In the genomic region with DNA sequence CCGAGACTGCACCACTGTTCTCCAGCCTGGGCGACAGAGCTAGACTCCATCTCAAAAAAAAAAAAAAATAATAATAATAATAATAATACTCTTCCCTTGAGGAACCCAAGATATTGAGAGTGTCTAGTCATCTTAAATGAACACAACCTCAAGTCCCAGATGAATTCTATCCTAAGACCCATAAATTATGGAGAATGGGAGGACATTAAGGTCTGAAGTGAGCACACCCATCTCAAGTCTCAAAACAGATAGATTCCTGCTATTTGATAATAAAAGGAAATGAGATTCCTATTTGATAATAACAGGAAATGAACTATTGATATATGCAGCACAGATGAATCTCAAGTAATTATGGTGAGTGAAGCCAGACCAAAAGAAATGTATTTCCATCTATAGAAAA, we compare ENCODE assay signal across 11 cellular contexts. TPM values are rescaled to one million over a fixed set of nuclear protein-coding genes. Genes with fewer than 3 reads are reported as not detected.
DNase-seq lines count a peak whose midpoint lies in the region; ATAC-seq, FAIRE-seq and TF ChIP-seq lines count a peak whose summit lies in the region.
"Had no signal": no experiment of that assay in that cellular context is flagged by ENCODE, and none has a peak within 500 bp of the region (broad histone marks: within the 10 kb centered on the region; RNA-seq: fewer than 3 reads in every experiment).

No MANE protein-coding gene starts in this region.

- H3K27ac ChIP-seq in keratinocyte (ENCODE audit: control insufficient read depth, insufficient read depth, low read length) = peak overlapping the region; percentile 74
- H3K27ac ChIP-seq in suprapubic skin = peak overlapping the region; percentile 34

- no peak overlapping the region for H2AFZ ChIP-seq in keratinocyte (ENCODE audit: control insufficient read depth, low read length)

- no peaks in the 10 kb centered on the region for H3K27me3 ChIP-seq in keratinocyte (ENCODE audit: control insufficient read depth, extremely low read depth, insufficient read depth, low read length)
- no peaks in the 10 kb centered on the region for H3K27me3 ChIP-seq in suprapubic skin

- H3K36me3 ChIP-seq in keratinocyte (ENCODE audit: control insufficient read depth in 2 of 2, extremely low read depth in 1 of 2, insufficient read depth in 2 of 2, low read length in 2 of 2) (no peaks in the 10 kb centered on the region), suprapubic skin (no peaks in the 10 kb centered on the region)

- ATAC-seq in HG02571 (IDR thresholded peaks at IDR 0.05; ENCODE audit: unreplicated experiment) = no peak

- H3K4me1 ChIP-seq in keratinocyte (ENCODE audit: control insufficient read depth, extremely low read depth, insufficient read depth, low read length) (peaks cover 22% of the 10 kb centered on the region), suprapubic skin (peaks cover 46% of the 10 kb centered on the region)

- no peaks in the 10 kb centered on the region for H3K9me3 Mint-ChIP-seq in activated T-cell treated with anti-CD3 and anti-CD28 coated beads, Interleukin-2, amount 50 U/mL, for 24 hours
- H3K9me3 Mint-ChIP-seq in activated CD4-positive, alpha-beta memory T cell treated with anti-CD3 and anti-CD28 coated beads for 36 hours = no peaks in the 10 kb centered on the region

- intact Hi-C loops in activated CD4-positive, alpha-beta memory T cell treated with anti-CD3 and anti-CD28 coated beads for 36 hours (cut with micrococcal nuclease) = loop anchor here (1.0 to 2.0 kb wide), 3 partner anchors 25 to 51 kb away; partner anchors contain the start of gene MAPK1

- peaks cover 41% of the 10 kb centered on the region for H3K36me3 Mint-ChIP-seq in activated T-cell treated with anti-CD3 and anti-CD28 coated beads, Interleukin-2, amount 50 U/mL, for 24 hours (ENCODE audit: low read depth)
- no peaks in the 10 kb centered on the region for H3K36me3 Mint-ChIP-seq in activated CD4-positive, alpha-beta memory T cell treated with anti-CD3 and anti-CD28 coated beads for 36 hours

- FAIRE-seq in keratinocyte (lab: Jason Lieb, UNC) = no peak
- FAIRE-seq: H1 had no signal

- TF ChIP-seq CTCF in keratinocyte (optimal IDR thresholded peaks at IDR 0.05 in 1 of 3, IDR thresholded peaks at IDR 0.05 in 1 of 3, conservative IDR thresholded peaks at IDR 0.05 in 1 of 3; ENCODE audit: extremely low read depth in 1 of 3, insufficient read depth in 2 of 3, low read length in 3 of 3) (no peak), suprapubic skin (IDR thresholded peaks at IDR 0.05) (no peak)

- no peak for DNase-seq in activated T-cell treated with anti-CD3 and anti-CD28 coated beads, Interleukin-2, amount 50 U/mL, for 24 hours
- no peak for DNase-seq in activated T-cell treated with anti-CD3 and anti-CD28 coated beads for 4 hours
- DNase-seq in activated CD4-positive, alpha-beta memory T cell treated with anti-CD3 and anti-CD28 coated beads for 36 hours = no peak
- DNase-seq in keratinocyte (ENCODE audit: low read depth, low spot score) = no peak
- DNase-seq in suprapubic skin (ENCODE audit: low spot score in 2 of 2) = no peak
- no peak for DNase-seq in islet precursor cell
- DNase-seq in germinal center (ENCODE audit: low spot score) = no peak
- DNase-seq: NCI-H524, retina had no signal

- peaks cover 77% of the 10 kb centered on the region for H3K79me2 ChIP-seq in keratinocyte (ENCODE audit: control insufficient read depth, insufficient read depth, low read length)

- H3K4me3 Mint-ChIP-seq in activated T-cell treated with anti-CD3 and anti-CD28 coated beads, Interleukin-2, amount 50 U/mL, for 24 hours = no peak overlapping the region
- no peak overlapping the region for H3K4me3 Mint-ChIP-seq in activated CD4-positive, alpha-beta memory T cell treated with anti-CD3 and anti-CD28 coated beads for 36 hours

- POLR2A ChIA-PET in activated CD4-positive, alpha-beta memory T cell treated with anti-CD3 and anti-CD28 coated beads for 36 hours (lab: Charles Lee) = interaction anchor here (0.7 to 1.2 kb wide), 4 partner anchors 49 to 61 kb away, joined by 3 to 7 read pairs (median 4); no protein-coding TSS in a partner anchor

- no peaks in the 10 kb centered on the region for H3K27me3 Mint-ChIP-seq in activated T-cell treated with anti-CD3 and anti-CD28 coated beads, Interleukin-2, amount 50 U/mL, for 24 hours
- no peaks in the 10 kb centered on the region for H3K27me3 Mint-ChIP-seq in activated CD4-positive, alpha-beta memory T cell treated with anti-CD3 and anti-CD28 coated beads for 36 hours

- dilution Hi-C loops in keratinocyte (cut with MboI; ENCODE audit: extremely low pct_ligation_motif_present, low sequenced_read_pairs) = no loop called here

- peak overlapping the region; percentile 58 for H3K9ac ChIP-seq in keratinocyte (ENCODE audit: control insufficient read depth, extremely low read depth, insufficient read depth, low read length)

- H3K4me2 ChIP-seq in keratinocyte (ENCODE audit: control insufficient read depth, extremely low read depth, insufficient read depth, low read depth, low read length) = peak overlapping the region; percentile 70

- H3K9me1 ChIP-seq in keratinocyte (ENCODE audit: control insufficient read depth, extremely low read depth, insufficient read depth, low read length) = peaks cover 6% of the 10 kb centered on the region

- H3K9me3 ChIP-seq in keratinocyte (ENCODE audit: control insufficient read depth, low read depth, low read length) (no peaks in the 10 kb centered on the region), suprapubic skin (no peaks in the 10 kb centered on the region)

- H3K27ac Mint-ChIP-seq in activated T-cell treated with anti-CD3 and anti-CD28 coated beads, Interleukin-2, amount 50 U/mL, for 24 hours = peak overlapping the region; percentile 94
- peak overlapping the region; percentile 81 for H3K27ac Mint-ChIP-seq in activated CD4-positive, alpha-beta memory T cell treated with anti-CD3 and anti-CD28 coated beads for 36 hours

- TF ChIP-seq POLR2A in suprapubic skin (IDR thresholded peaks at IDR 0.05) = no peak

- WGBS in suprapubic skin = 98% methylated on average over 2 of the region's 2 CpGs

- peaks cover 67% of the 10 kb centered on the region for H3K4me1 Mint-ChIP-seq in activated T-cell treated with anti-CD3 and anti-CD28 coated beads, Interleukin-2, amount 50 U/mL, for 24 hours (ENCODE audit: low read depth)
- peaks cover 54% of the 10 kb centered on the region for H3K4me1 Mint-ChIP-seq in activated CD4-positive, alpha-beta memory T cell treated with anti-CD3 and anti-CD28 coated beads for 36 hours (ENCODE audit: low read depth)

- TF ChIP-seq EP300 in suprapubic skin (IDR thresholded peaks at IDR 0.05) = no peak

- H3K4me3 ChIP-seq in keratinocyte (ENCODE audit: control insufficient read depth in 2 of 3, extremely low read depth in 1 of 3, insufficient read depth in 2 of 3, low read depth in 1 of 3, low read length in 3 of 3) (peak overlapping the region in 1 of 3 experiments; percentile 29), suprapubic skin (no peak overlapping the region)

- H4K20me1 ChIP-seq in keratinocyte (ENCODE audit: control insufficient read depth, extremely low read depth, insufficient read depth, low read length) = peaks cover 16% of the 10 kb centered on the region

- CTCF ChIA-PET in activated CD4-positive, alpha-beta memory T cell treated with anti-CD3 and anti-CD28 coated beads for 36 hours (lab: Charles Lee) = no interaction called here

RNA-seq across cellular contexts. Expression of gene MAPK1, which starts 51.5 kb away (rescaled TPM):
- total RNA-seq in activated CD4-positive, alpha-beta memory T cell treated with anti-CD3 and anti-CD28 coated beads for 36 hours = 10 to 100 TPM; 70.2 to 75.6 TPM
- 106 to 136 TPM (median 117 TPM) in 3 replicates for polyA plus RNA-seq in keratinocyte
- polyA plus RNA-seq in keratinocyte (2011; ENCODE audit: low read depth) = 41.7 TPM
- 66.1 and 140 TPM in 2 replicates for polyA plus RNA-seq in keratinocyte (2011; cell fraction: cytosol; rRNA removed)
- 68.0 and 73.3 TPM in 2 replicates for polyA plus RNA-seq in keratinocyte (2011; cell fraction: nucleus; rRNA removed)
- polyA plus RNA-seq in keratinocyte (2012; ENCODE audit: low replicate concordance) = 44.3 and 71.7 TPM in 2 replicates
- 95.4 to 117 TPM (median 112 TPM) in 3 replicates for polyA minus RNA-seq in keratinocyte
- 31.1 TPM for polyA minus RNA-seq in keratinocyte (2011; cell fraction: cytosol; rRNA and poly(A)+ RNA removed)
- 22.8 and 44.6 TPM in 2 replicates for polyA minus RNA-seq in keratinocyte (2011; cell fraction: nucleus; rRNA and poly(A)+ RNA removed)
- 10 to 100 TPM; 51.3 to 77.8 (median 66.0) TPM for total RNA-seq in suprapubic skin
